ENCODE assay signal across 8 cellular contexts in genomic region chr22:17171313-17172171, GRCh38. TPM values are rescaled to one million over a fixed set of nuclear protein-coding genes. Genes with fewer than 3 reads are reported as not detected.
DNase-seq lines count a peak whose midpoint lies in the region; ATAC-seq lines count a peak whose summit lies in the region.

No MANE protein-coding gene starts in this region.

- no peaks in the 10 kb centered on the region for H3K36me3 ChIP-seq in CD4-positive, CD25-positive, alpha-beta regulatory T cell (ENCODE audit: control insufficient read depth, insufficient read depth, low read length)
- no peaks in the 10 kb centered on the region for H3K36me3 ChIP-seq in ectodermal cell (ENCODE audit: control insufficient read depth, insufficient read depth, low read length)

- peak overlapping the region; percentile 85 to 89 (median 86) for H3K4me3 Mint-ChIP-seq in CD4-positive, CD25-positive, alpha-beta regulatory T cell

- no peaks in the 10 kb centered on the region for H3K27me3 ChIP-seq in CD4-positive, CD25-positive, alpha-beta regulatory T cell (ENCODE audit: control insufficient read depth, insufficient read depth, low read length)
- H3K27me3 ChIP-seq in ectodermal cell (ENCODE audit: control insufficient read depth, insufficient read depth, low read length, poor library complexity, severe bottlenecking) = no peaks in the 10 kb centered on the region

- peaks cover 14% of the 10 kb centered on the region for H3K4me1 ChIP-seq in CD4-positive, CD25-positive, alpha-beta regulatory T cell (ENCODE audit: control insufficient read depth, insufficient read depth, low read length, poor library complexity, severe bottlenecking)
- peaks cover 7% of the 10 kb centered on the region for H3K4me1 ChIP-seq in ectodermal cell (ENCODE audit: control insufficient read depth, insufficient read depth, low read length)

- 2% methylated on average over 85 of the region's 85 CpGs for WGBS in ectodermal cell, 2 experiments

- H3K4me1 Mint-ChIP-seq in CD4-positive, CD25-positive, alpha-beta regulatory T cell = peaks cover 0 to 9% (median 0%) of the 10 kb centered on the region in 4 donors

- peak overlapping the region in 1 of 3 donors; percentile 62 for H3K27ac Mint-ChIP-seq in CD4-positive, CD25-positive, alpha-beta regulatory T cell

- H3K9me3 Mint-ChIP-seq in CD4-positive, CD25-positive, alpha-beta regulatory T cell = no peaks in the 10 kb centered on the region

- DNase-seq in CD4-positive, CD25-positive, alpha-beta regulatory T cell = peak; percentile 61 to 82 (median 64)
- DNase-seq in NCI-H524 (lab: John Stamatoyannopoulos, UW) = peak; percentile 79 to 87
- DNase-seq in activated CD4-positive, alpha-beta T cell treated with anti-CD3 and anti-CD28 coated beads, Interleukin-2, amount 50 U/mL, for 48 hours = peak; percentile 89 to 93
- DNase-seq in medulla oblongata (ENCODE audit: extremely low spot score) = peak; percentile 92
- DNase-seq in stimulated activated CD4-positive, alpha-beta T cell treated with anti-CD3 and anti-CD28 coated beads, TNF-alpha, amount 100 ng/mL, for 4 hours (ENCODE audit: low read depth in 3 of 3) = peak; percentile 61 to 76 (median 65)

- no peaks in the 10 kb centered on the region for H3K9me3 ChIP-seq in CD4-positive, CD25-positive, alpha-beta regulatory T cell (ENCODE audit: control insufficient read depth in 2 of 2, low read length in 2 of 2)
- H3K9me3 ChIP-seq in ectodermal cell (ENCODE audit: control insufficient read depth, low read length) = no peaks in the 10 kb centered on the region

- H3K36me3 Mint-ChIP-seq in CD4-positive, CD25-positive, alpha-beta regulatory T cell = no peaks in the 10 kb centered on the region

- ATAC-seq in CD4-positive, CD25-positive, alpha-beta regulatory T cell (ENCODE audit: low read depth in 2 of 2) = peak; percentile 89 to 93
- ATAC-seq in GM19324 (IDR thresholded peaks at IDR 0.05; ENCODE audit: low FRiP score, unreplicated experiment) (peak; percentile 88), HG03457 (IDR thresholded peaks at IDR 0.05; ENCODE audit: unreplicated experiment) (peak; percentile 81)

- peak overlapping the region; percentile 27 for H3K4me3 ChIP-seq in CD4-positive, CD25-positive, alpha-beta regulatory T cell (ENCODE audit: low read depth, low read length)
- peak overlapping the region; percentile 62 for H3K4me3 ChIP-seq in ectodermal cell (ENCODE audit: insufficient read depth, low read depth, low read length)

- H3K27ac ChIP-seq in CD4-positive, CD25-positive, alpha-beta regulatory T cell (ENCODE audit: insufficient read depth, low read length, poor library complexity, severe bottlenecking) = peak overlapping the region; percentile 41
- H3K27ac ChIP-seq in ectodermal cell (ENCODE audit: insufficient read depth, low read depth, low read length, poor library complexity, severe bottlenecking) = peak overlapping the region; percentile 81

- H3K27me3 Mint-ChIP-seq in CD4-positive, CD25-positive, alpha-beta regulatory T cell = peaks cover 5% of the 10 kb centered on the region

RNA-seq across cellular contexts. Expression of gene HDHD5, which starts 12.5 kb away (rescaled TPM):
- total RNA-seq in CD4-positive, CD25-positive, alpha-beta regulatory T cell = 17.7 TPM
- 10 to 100 TPM; 39.0 to 46.8 (median 44.9) TPM for polyA plus RNA-seq in CD4-positive, CD25-positive, alpha-beta regulatory T cell
- 50.5 TPM for polyA plus RNA-seq in ectodermal cell (2013, experiment 1 of 4)
- polyA plus RNA-seq in ectodermal cell (2013, experiment 2 of 4) = 44.3 TPM
- 35.7 TPM for polyA plus RNA-seq in ectodermal cell (2013, experiment 3 of 4)
- polyA plus RNA-seq in ectodermal cell (2013, experiment 4 of 4) = 38.1 TPM

RNA-seq across cellular contexts. Expression of gene ADA2, which starts 47.7 kb away (rescaled TPM):
- total RNA-seq in CD4-positive, CD25-positive, alpha-beta regulatory T cell = 93.0 TPM
- polyA plus RNA-seq in CD4-positive, CD25-positive, alpha-beta regulatory T cell = 10 to 100 TPM; 45.8 to 62.0 (median 54.2) TPM
- polyA plus RNA-seq in ectodermal cell (2013, experiment 1 of 4) = 20.8 TPM
- polyA plus RNA-seq in ectodermal cell (2013, experiment 2 of 4) = 22.5 TPM
- polyA plus RNA-seq in ectodermal cell (2013, experiment 3 of 4) = 15.8 TPM
- polyA plus RNA-seq in ectodermal cell (2013, experiment 4 of 4) = 18.6 TPM

RNA-seq across cellular contexts. Expression of gene TMEM121B, which starts 50.4 kb away (rescaled TPM):
- 0.10 TPM for total RNA-seq in CD4-positive, CD25-positive, alpha-beta regulatory T cell
- under 1 TPM in 1 of 4 donors, not detected in 3; 0.03 TPM for polyA plus RNA-seq in CD4-positive, CD25-positive, alpha-beta regulatory T cell
- polyA plus RNA-seq in ectodermal cell (2013, experiment 1 of 4) = 5.2 TPM
- 7.8 TPM for polyA plus RNA-seq in ectodermal cell (2013, experiment 2 of 4)
- 6.4 TPM for polyA plus RNA-seq in ectodermal cell (2013, experiment 3 of 4)
- polyA plus RNA-seq in ectodermal cell (2013, experiment 4 of 4) = 7.4 TPM

Comparison
In these comparisons a context has a peak if more than half of its experiments do, and no peak if none do; other contexts are left out.
1. Peak in every context shown above with its lines: DNase-seq, ATAC-seq, H3K4me3 ChIP-seq and H3K27ac ChIP-seq.